In genomic region chr12:8157484-8158198, GRCh38 we compare ENCODE assay signal across 17 cellular contexts. TPM values are rescaled to one million over a fixed set of nuclear protein-coding genes. Genes with fewer than 3 reads are reported as not detected.
DNase-seq lines count a peak whose midpoint lies in the region; ATAC-seq, FAIRE-seq and TF ChIP-seq lines count a peak whose summit lies in the region.
"Had no signal": no experiment of that assay in that cellular context is flagged by ENCODE, and none has a peak within 500 bp of the region (broad histone marks: within the 10 kb centered on the region; RNA-seq: fewer than 3 reads in every experiment).

No MANE protein-coding gene starts in this region.

- H3K4me2 ChIP-seq in GM23248 (ENCODE audit: unreplicated experiment) = peak overlapping the region; percentile 21
- H3K4me2 ChIP-seq in keratinocyte (ENCODE audit: control insufficient read depth, extremely low read depth, insufficient read depth, low read depth, low read length) = peak overlapping the region; percentile 64
- H3K4me2 ChIP-seq in skeletal muscle satellite cell (ENCODE audit: low read length) = peak overlapping the region; percentile 66

- no peaks in the 10 kb centered on the region; the same call in 1 of the 2 replicates for H3K9me2 ChIP-seq in GM23248 (ENCODE audit: insufficient read depth)

- no peaks in the 10 kb centered on the region for H3K79me2 ChIP-seq in GM23248 (ENCODE audit: insufficient read depth)
- H3K79me2 ChIP-seq in keratinocyte (ENCODE audit: control insufficient read depth, insufficient read depth, low read length) = no peaks in the 10 kb centered on the region

- CTCF ChIA-PET in RWPE1 (lab: Yijun Ruan, JAX) = no interaction called here

- DNase-seq in GM23248 (no peak), RWPE2 (ENCODE audit: low spot score) (no peak), keratinocyte (ENCODE audit: low read depth, low spot score) (no peak), RWPE1 (ENCODE audit: low spot score) (no peak), NCI-H187 (lab: John Stamatoyannopoulos, UW) (no peak), putamen (ENCODE audit: low spot score) (no peak), NCI-H345 treated with DMSO at 0.1 percent for 48 hours (lab: John Stamatoyannopoulos, UW; ENCODE audit: unreplicated experiment) (no peak)
- DNase-seq: activated CD4-positive, alpha-beta T cell treated with anti-CD3 and anti-CD28 coated beads for 1 hour; activated CD8-positive, alpha-beta memory T cell treated with anti-CD3 and anti-CD28 coated beads, Interleukin-2, amount 50 U/mL, for 48 hours; activated naive CD4-positive, alpha-beta T cell treated with anti-CD3 and anti-CD28 coated beads, Interleukin-2, amount 50 U/mL, for 16 hours; effector memory CD4-positive, alpha-beta T cell; right lobe of liver; stimulated activated CD4-positive, alpha-beta T cell treated with anti-CD3 and anti-CD28 coated beads, Interleukin-4, amount 100 ng/mL, for 4 hours had no signal

- peaks cover 17% of the 10 kb centered on the region for H3F3A ChIP-seq in GM23248 (ENCODE audit: insufficient read depth)

- H3K9me3 ChIP-seq in GM23248 (ENCODE audit: low read depth) = no peaks in the 10 kb centered on the region
- no peaks in the 10 kb centered on the region for H3K9me3 ChIP-seq in RWPE2 (ENCODE audit: severe bottlenecking)
- no peaks in the 10 kb centered on the region for H3K9me3 ChIP-seq in keratinocyte (ENCODE audit: control insufficient read depth, low read depth, low read length)
- no peaks in the 10 kb centered on the region for H3K9me3 ChIP-seq in skeletal muscle satellite cell (replicated peaks; ENCODE audit: low read length)
- H3K9me3 ChIP-seq: right lobe of liver, thoracic aorta had no signal

- peak overlapping the region; percentile 19 for H2AFZ ChIP-seq in GM23248
- no peak overlapping the region for H2AFZ ChIP-seq in keratinocyte (ENCODE audit: control insufficient read depth, low read length)

- dilution Hi-C loops in keratinocyte (cut with MboI; ENCODE audit: extremely low pct_ligation_motif_present, low sequenced_read_pairs) = no loop called here

- POLR2A ChIA-PET in RWPE1 (lab: Yijun Ruan, JAX; ENCODE audit: low non-redundant PET) = no interaction called here

- FAIRE-seq in keratinocyte (lab: Jason Lieb, UNC) = no peak

- H3K27me3 ChIP-seq in GM23248 (replicated peaks; ENCODE audit: insufficient read depth) (no peaks in the 10 kb centered on the region), RWPE2 (ENCODE audit: insufficient read depth, poor library complexity, severe bottlenecking) (no peaks in the 10 kb centered on the region), keratinocyte (ENCODE audit: control insufficient read depth, extremely low read depth, insufficient read depth, low read length) (peaks cover 3% of the 10 kb centered on the region), skeletal muscle satellite cell (ENCODE audit: control insufficient read depth, insufficient read depth, low read length) (no peaks in the 10 kb centered on the region)
- H3K27me3 ChIP-seq: right lobe of liver had no signal

- H3K9me1 ChIP-seq in keratinocyte (ENCODE audit: control insufficient read depth, extremely low read depth, insufficient read depth, low read length) = no peaks in the 10 kb centered on the region

- TF ChIP-seq CTCF in RWPE2 (IDR thresholded peaks at IDR 0.05; ENCODE audit: poor library complexity, severe bottlenecking) (no peak), keratinocyte (optimal IDR thresholded peaks at IDR 0.05 in 1 of 3, IDR thresholded peaks at IDR 0.05 in 1 of 3, conservative IDR thresholded peaks at IDR 0.05 in 1 of 3; ENCODE audit: extremely low read depth in 1 of 3, insufficient read depth in 2 of 3, low read length in 3 of 3) (no peak), RWPE1 (conservative IDR thresholded peaks at IDR 0.05; ENCODE audit: low read depth) (no peak)

- peaks cover 16% of the 10 kb centered on the region for H3K4me1 ChIP-seq in GM23248 (ENCODE audit: insufficient read depth)
- peaks cover 14% of the 10 kb centered on the region for H3K4me1 ChIP-seq in RWPE2 (ENCODE audit: insufficient read depth, poor library complexity, severe bottlenecking)
- peaks cover 9% of the 10 kb centered on the region for H3K4me1 ChIP-seq in keratinocyte (ENCODE audit: control insufficient read depth, extremely low read depth, insufficient read depth, low read length)
- H3K4me1 ChIP-seq in skeletal muscle satellite cell (ENCODE audit: control insufficient read depth, insufficient read depth, low read length) = peaks cover 22% of the 10 kb centered on the region
- H3K4me1 ChIP-seq: right lobe of liver had no signal

- H4K20me1 ChIP-seq in GM23248 (ENCODE audit: insufficient read depth) = no peaks in the 10 kb centered on the region
- H4K20me1 ChIP-seq in keratinocyte (ENCODE audit: control insufficient read depth, extremely low read depth, insufficient read depth, low read length) = no peaks in the 10 kb centered on the region

- no peak overlapping the region for H3K4me3 ChIP-seq in GM23248
- H3K4me3 ChIP-seq in RWPE2 (ENCODE audit: severe bottlenecking) = no peak overlapping the region
- no peak overlapping the region for H3K4me3 ChIP-seq in keratinocyte (ENCODE audit: control insufficient read depth in 2 of 3, extremely low read depth in 1 of 3, insufficient read depth in 2 of 3, low read depth in 1 of 3, low read length in 3 of 3)
- H3K4me3 ChIP-seq in skeletal muscle satellite cell (ENCODE audit: low read length) = peak overlapping the region; percentile 16
- H3K4me3 ChIP-seq: right lobe of liver, thoracic aorta had no signal

- ATAC-seq in RWPE2 (ENCODE audit: low read depth) = no peak

- H3K36me3 ChIP-seq in GM23248 (ENCODE audit: low read depth) = no peaks in the 10 kb centered on the region
- H3K36me3 ChIP-seq in RWPE2 (ENCODE audit: low read depth) = no peaks in the 10 kb centered on the region
- no peaks in the 10 kb centered on the region for H3K36me3 ChIP-seq in keratinocyte (ENCODE audit: control insufficient read depth in 2 of 2, extremely low read depth in 1 of 2, insufficient read depth in 2 of 2, low read length in 2 of 2)
- no peaks in the 10 kb centered on the region for H3K36me3 ChIP-seq in skeletal muscle satellite cell (ENCODE audit: insufficient read depth, low read length)
- H3K36me3 ChIP-seq: right lobe of liver, thoracic aorta had no signal

- H3K27ac ChIP-seq in GM23248 = peak overlapping the region; percentile 44
- H3K27ac ChIP-seq in RWPE2 (ENCODE audit: poor library complexity, severe bottlenecking) = peak overlapping the region; percentile 76
- H3K27ac ChIP-seq in keratinocyte (ENCODE audit: control insufficient read depth, insufficient read depth, low read length) = no peak overlapping the region
- H3K27ac ChIP-seq in RWPE1 = no peak overlapping the region
- H3K27ac ChIP-seq: right lobe of liver had no signal

- in situ Hi-C loops in GM23248 (cut with MboI) = no loop called here

- H3K9ac ChIP-seq in GM23248 (no peak overlapping the region), keratinocyte (ENCODE audit: control insufficient read depth, extremely low read depth, insufficient read depth, low read length) (no peak overlapping the region), skeletal muscle satellite cell (ENCODE audit: low read depth, low read length) (peak overlapping the region; percentile 55)

RNA-seq across cellular contexts. Expression of gene ZNF705A, which starts 0.8 kb away (rescaled TPM):
- total RNA-seq in GM23248 (2014; rRNA removed; shearing (Covaris generic)) = not detected in 2 replicates
- not detected in 2 replicates for polyA plus RNA-seq in GM23248 (2016; fragmentation: Nextera tagmentation; extraction: Ambion mirVana)
- polyA plus RNA-seq in keratinocyte = not detected in 3 replicates
- polyA plus RNA-seq in keratinocyte (2011; ENCODE audit: low read depth) = not detected
- polyA plus RNA-seq in keratinocyte (2011; cell fraction: cytosol; rRNA removed) = not detected in 2 replicates
- polyA plus RNA-seq in keratinocyte (2011; cell fraction: nucleus; rRNA removed) = not detected in 2 replicates
- polyA plus RNA-seq in keratinocyte (2012; ENCODE audit: low replicate concordance) = not detected in 2 replicates
- polyA minus RNA-seq in keratinocyte = not detected in 3 replicates
- polyA minus RNA-seq in keratinocyte (2011; cell fraction: cytosol; rRNA and poly(A)+ RNA removed) = not detected
- polyA minus RNA-seq in keratinocyte (2011; cell fraction: nucleus; rRNA and poly(A)+ RNA removed) = not detected in 2 replicates
- not detected in 2 replicates for total RNA-seq in skeletal muscle satellite cell (2012; rRNA removed)
- total RNA-seq: fibroblast of villous mesenchyme, H4, right lobe of liver, thoracic aorta had no signal

RNA-seq across cellular contexts. Expression of gene CLEC4A, which starts 34.2 kb away (rescaled TPM):
- not detected in 2 replicates for total RNA-seq in GM23248 (2014; rRNA removed; shearing (Covaris generic))
- polyA plus RNA-seq in GM23248 (2016; fragmentation: Nextera tagmentation; extraction: Ambion mirVana) = 0.62 and 1.0 TPM in 2 replicates
- 0.28 to 0.56 TPM (median 0.31 TPM) in 3 replicates for polyA plus RNA-seq in keratinocyte
- 1.3 TPM for polyA plus RNA-seq in keratinocyte (2011; ENCODE audit: low read depth)
- 0.67 TPM in 1 of 2 replicates, not detected in the other for polyA plus RNA-seq in keratinocyte (2011; cell fraction: cytosol; rRNA removed)
- polyA plus RNA-seq in keratinocyte (2011; cell fraction: nucleus; rRNA removed) = 1.3 and 1.4 TPM in 2 replicates
- polyA plus RNA-seq in keratinocyte (2012; ENCODE audit: low replicate concordance) = 0.15 and 1.3 TPM in 2 replicates
- polyA minus RNA-seq in keratinocyte = not detected in 3 replicates
- polyA minus RNA-seq in keratinocyte (2011; cell fraction: cytosol; rRNA and poly(A)+ RNA removed) = not detected
- polyA minus RNA-seq in keratinocyte (2011; cell fraction: nucleus; rRNA and poly(A)+ RNA removed) = 0.63 and 1.0 TPM in 2 replicates
- total RNA-seq in skeletal muscle satellite cell (2012; rRNA removed) = 1.5 TPM in 1 of 2 replicates, not detected in the other
- total RNA-seq: H4 had no signal

Comparison
In these comparisons a context has a peak if more than half of its experiments do, and no peak if none do; other contexts are left out.
1. H3K27ac ChIP-seq: peak in GM23248 (single experiment) and RWPE2 (single experiment); none in keratinocyte (single experiment) and RWPE1 (single experiment).
2. Peak in every context shown above with its lines, with median percentiles within 50 percentile points of each other: H3K4me2 ChIP-seq.